In the genomic region with DNA sequence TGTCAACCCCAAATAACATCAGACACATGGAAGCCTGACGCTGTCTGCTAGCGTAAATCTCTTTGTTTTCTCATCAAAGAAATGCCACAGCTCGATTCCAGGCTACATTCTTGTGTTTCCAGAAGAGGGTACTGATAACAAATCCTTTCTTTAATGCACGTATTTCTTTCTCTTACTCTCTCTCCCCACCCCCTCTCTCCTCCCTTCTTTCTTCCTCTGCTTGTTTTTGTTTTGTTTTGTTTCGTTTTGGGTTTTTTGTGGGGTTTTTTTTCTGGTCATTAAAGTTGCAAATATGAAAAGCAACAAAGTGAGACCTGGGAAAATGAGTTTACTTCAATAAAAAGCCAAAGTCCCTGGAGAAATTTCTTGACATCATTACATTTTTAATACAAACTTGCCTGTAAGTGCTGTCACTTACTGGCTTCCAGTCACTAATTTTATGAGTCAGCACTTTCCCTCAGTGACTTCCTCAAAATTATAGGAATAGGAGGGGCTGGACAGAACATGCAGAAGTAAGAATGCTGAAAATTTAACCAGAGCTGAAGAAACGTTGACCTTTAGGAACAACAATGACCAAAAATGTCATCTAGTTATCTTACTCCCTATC, we compare ENCODE assay signal across 1 cellular context.
A peak's percentile ranks its signal among the peaks of the same experiment; 100 is the strongest.
TF ChIP-seq lines count a peak whose summit lies in the region.

No MANE protein-coding gene starts in this region.

TF ChIP-seq in K562, 482 proteins besides CTCF, POLR2A, EP300 and RAD21 (continued from another document and continues in another):
- TF ChIP-seq, protein P1, sequence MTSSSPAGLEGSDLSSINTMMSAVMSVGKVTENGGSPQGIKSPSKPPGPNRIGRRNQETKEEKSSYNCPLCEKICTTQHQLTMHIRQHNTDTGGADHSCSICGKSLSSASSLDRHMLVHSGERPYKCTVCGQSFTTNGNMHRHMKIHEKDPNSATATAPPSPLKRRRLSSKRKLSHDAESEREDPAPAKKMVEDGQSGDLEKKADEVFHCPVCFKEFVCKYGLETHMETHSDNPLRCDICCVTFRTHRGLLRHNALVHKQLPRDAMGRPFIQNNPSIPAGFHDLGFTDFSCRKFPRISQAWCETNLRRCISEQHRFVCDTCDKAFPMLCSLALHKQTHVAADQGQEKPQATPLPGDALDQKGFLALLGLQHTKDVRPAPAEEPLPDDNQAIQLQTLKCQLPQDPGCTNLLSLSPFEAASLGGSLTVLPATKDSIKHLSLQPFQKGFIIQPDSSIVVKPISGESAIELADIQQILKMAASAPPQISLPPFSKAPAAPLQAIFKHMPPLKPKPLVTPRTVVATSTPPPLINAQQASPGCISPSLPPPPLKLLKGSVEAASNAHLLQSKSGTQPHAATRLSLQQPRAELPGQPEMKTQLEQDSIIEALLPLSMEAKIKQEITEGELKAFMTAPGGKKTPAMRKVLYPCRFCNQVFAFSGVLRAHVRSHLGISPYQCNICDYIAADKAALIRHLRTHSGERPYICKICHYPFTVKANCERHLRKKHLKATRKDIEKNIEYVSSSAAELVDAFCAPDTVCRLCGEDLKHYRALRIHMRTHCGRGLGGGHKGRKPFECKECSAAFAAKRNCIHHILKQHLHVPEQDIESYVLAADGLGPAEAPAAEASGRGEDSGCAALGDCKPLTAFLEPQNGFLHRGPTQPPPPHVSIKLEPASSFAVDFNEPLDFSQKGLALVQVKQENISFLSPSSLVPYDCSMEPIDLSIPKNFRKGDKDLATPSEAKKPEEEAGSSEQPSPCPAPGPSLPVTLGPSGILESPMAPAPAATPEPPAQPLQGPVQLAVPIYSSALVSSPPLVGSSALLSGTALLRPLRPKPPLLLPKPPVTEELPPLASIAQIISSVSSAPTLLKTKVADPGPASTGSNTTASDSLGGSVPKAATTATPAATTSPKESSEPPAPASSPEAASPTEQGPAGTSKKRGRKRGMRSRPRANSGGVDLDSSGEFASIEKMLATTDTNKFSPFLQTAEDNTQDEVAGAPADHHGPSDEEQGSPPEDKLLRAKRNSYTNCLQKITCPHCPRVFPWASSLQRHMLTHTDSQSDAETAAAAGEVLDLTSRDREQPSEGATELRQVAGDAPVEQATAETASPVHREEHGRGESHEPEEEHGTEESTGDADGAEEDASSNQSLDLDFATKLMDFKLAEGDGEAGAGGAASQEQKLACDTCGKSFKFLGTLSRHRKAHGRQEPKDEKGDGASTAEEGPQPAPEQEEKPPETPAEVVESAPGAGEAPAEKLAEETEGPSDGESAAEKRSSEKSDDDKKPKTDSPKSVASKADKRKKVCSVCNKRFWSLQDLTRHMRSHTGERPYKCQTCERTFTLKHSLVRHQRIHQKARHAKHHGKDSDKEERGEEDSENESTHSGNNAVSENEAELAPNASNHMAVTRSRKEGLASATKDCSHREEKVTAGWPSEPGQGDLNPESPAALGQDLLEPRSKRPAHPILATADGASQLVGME (CRISPR knock-in tag; IDR thresholded peaks at IDR 0.05): no peak
- TF ChIP-seq SMARCA4 (IDR thresholded peaks at IDR 0.05) (peak; percentile 83), ZBED1 (IDR thresholded peaks at IDR 0.05) (no peak), PML (IDR thresholded peaks at IDR 0.05; ENCODE audit: low read length) (no peak), TBP (optimal IDR thresholded peaks at IDR 0.05; ENCODE audit: low read depth, low read length) (peak; percentile 50), ZNF165 (CRISPR knock-in tag; IDR thresholded peaks at IDR 0.05; ENCODE audit: borderline replicate concordance) (no peak), TOE1 (IDR thresholded peaks at IDR 0.05; ENCODE audit: borderline replicate concordance) (peak; percentile 66), TOE1 (CRISPR knock-in tag; IDR thresholded peaks at IDR 0.05; ENCODE audit: borderline replicate concordance, low read depth) (no peak), DNMT1 (IDR thresholded peaks at IDR 0.05) (0 out of 2 replicates have a peak, but pooled peaks have one; percentile 44), ARID1B (IDR thresholded peaks at IDR 0.05) (peak; percentile 74), SOX6 (IDR thresholded peaks at IDR 0.05) (peak; percentile 46; the same call in 1 of the 2 replicates), KDM1A (IDR thresholded peaks at IDR 0.05) (peak; percentile 73 to 76), ETV5 (CRISPR knock-in tag; IDR thresholded peaks at IDR 0.05; ENCODE audit: low read depth) (no peak), L3MBTL2 (IDR thresholded peaks at IDR 0.05) (no peak), KDM4B (IDR thresholded peaks at IDR 0.05; ENCODE audit: borderline replicate concordance in 2 of 2, low read depth in 1 of 2) (no peak), TAF7 (tag; IDR thresholded peaks at IDR 0.05) (0 out of 2 replicates have a peak, but pooled peaks have one; percentile 33), RBM25 (IDR thresholded peaks at IDR 0.05; ENCODE audit: low read depth, low read length, severe bottlenecking) (no peak), NUFIP1 (IDR thresholded peaks at IDR 0.05; ENCODE audit: partially characterized antibody) (no peak), LEF1 (IDR thresholded peaks at IDR 0.05) (peak; percentile 87)
- TF ChIP-seq, protein P2, sequence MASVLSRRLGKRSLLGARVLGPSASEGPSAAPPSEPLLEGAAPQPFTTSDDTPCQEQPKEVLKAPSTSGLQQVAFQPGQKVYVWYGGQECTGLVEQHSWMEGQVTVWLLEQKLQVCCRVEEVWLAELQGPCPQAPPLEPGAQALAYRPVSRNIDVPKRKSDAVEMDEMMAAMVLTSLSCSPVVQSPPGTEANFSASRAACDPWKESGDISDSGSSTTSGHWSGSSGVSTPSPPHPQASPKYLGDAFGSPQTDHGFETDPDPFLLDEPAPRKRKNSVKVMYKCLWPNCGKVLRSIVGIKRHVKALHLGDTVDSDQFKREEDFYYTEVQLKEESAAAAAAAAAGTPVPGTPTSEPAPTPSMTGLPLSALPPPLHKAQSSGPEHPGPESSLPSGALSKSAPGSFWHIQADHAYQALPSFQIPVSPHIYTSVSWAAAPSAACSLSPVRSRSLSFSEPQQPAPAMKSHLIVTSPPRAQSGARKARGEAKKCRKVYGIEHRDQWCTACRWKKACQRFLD (CRISPR knock-in tag; IDR thresholded peaks at IDR 0.05): no peak
- TF ChIP-seq, protein P3, sequence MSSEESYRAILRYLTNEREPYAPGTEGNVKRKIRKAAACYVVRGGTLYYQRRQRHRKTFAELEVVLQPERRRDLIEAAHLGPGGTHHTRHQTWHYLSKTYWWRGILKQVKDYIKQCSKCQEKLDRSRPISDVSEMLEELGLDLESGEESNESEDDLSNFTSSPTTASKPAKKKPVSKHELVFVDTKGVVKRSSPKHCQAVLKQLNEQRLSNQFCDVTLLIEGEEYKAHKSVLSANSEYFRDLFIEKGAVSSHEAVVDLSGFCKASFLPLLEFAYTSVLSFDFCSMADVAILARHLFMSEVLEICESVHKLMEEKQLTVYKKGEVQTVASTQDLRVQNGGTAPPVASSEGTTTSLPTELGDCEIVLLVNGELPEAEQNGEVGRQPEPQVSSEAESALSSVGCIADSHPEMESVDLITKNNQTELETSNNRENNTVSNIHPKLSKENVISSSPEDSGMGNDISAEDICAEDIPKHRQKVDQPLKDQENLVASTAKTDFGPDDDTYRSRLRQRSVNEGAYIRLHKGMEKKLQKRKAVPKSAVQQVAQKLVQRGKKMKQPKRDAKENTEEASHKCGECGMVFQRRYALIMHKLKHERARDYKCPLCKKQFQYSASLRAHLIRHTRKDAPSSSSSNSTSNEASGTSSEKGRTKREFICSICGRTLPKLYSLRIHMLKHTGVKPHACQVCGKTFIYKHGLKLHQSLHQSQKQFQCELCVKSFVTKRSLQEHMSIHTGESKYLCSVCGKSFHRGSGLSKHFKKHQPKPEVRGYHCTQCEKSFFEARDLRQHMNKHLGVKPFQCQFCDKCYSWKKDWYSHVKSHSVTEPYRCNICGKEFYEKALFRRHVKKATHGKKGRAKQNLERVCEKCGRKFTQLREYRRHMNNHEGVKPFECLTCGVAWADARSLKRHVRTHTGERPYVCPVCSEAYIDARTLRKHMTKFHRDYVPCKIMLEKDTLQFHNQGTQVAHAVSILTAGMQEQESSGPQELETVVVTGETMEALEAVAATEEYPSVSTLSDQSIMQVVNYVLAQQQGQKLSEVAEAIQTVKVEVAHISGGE (CRISPR knock-in tag; IDR thresholded peaks at IDR 0.05): no peak
- TF ChIP-seq, protein P4, sequence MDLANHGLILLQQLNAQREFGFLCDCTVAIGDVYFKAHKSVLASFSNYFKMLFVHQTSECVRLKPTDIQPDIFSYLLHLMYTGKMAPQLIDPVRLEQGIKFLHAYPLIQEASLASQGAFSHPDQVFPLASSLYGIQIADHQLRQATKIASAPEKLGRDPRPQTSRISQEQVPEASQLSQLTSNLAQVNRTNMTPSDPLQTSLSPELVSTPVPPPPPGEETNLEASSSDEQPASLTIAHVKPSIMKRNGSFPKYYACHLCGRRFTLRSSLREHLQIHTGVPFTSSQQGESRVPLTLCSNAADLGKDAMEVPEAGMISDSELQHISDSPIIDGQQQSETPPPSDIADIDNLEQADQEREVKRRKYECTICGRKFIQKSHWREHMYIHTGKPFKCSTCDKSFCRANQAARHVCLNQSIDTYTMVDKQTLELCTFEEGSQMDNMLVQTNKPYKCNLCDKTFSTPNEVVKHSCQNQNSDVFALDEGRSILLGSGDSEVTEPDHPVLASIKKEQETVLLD (IDR thresholded peaks at IDR 0.05): peak; percentile 22; the same call in 1 of the 2 replicates
- TF ChIP-seq, protein P5, sequence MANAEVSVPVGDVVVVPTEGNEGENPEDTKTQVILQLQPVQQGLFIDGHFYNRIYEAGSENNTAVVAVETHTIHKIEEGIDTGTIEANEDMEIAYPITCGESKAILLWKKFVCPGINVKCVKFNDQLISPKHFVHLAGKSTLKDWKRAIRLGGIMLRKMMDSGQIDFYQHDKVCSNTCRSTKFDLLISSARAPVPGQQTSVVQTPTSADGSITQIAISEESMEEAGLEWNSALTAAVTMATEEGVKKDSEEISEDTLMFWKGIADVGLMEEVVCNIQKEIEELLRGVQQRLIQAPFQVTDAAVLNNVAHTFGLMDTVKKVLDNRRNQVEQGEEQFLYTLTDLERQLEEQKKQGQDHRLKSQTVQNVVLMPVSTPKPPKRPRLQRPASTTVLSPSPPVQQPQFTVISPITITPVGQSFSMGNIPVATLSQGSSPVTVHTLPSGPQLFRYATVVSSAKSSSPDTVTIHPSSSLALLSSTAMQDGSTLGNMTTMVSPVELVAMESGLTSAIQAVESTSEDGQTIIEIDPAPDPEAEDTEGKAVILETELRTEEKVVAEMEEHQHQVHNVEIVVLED (CRISPR knock-in tag; IDR thresholded peaks at IDR 0.05): no peak
- TF ChIP-seq, protein P6, sequence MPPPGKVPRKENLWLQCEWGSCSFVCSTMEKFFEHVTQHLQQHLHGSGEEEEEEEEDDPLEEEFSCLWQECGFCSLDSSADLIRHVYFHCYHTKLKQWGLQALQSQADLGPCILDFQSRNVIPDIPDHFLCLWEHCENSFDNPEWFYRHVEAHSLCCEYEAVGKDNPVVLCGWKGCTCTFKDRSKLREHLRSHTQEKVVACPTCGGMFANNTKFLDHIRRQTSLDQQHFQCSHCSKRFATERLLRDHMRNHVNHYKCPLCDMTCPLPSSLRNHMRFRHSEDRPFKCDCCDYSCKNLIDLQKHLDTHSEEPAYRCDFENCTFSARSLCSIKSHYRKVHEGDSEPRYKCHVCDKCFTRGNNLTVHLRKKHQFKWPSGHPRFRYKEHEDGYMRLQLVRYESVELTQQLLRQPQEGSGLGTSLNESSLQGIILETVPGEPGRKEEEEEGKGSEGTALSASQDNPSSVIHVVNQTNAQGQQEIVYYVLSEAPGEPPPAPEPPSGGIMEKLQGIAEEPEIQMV (tag; conservative IDR thresholded peaks at IDR 0.05; ENCODE audit: low read depth): no peak
- TF ChIP-seq, protein P7, sequence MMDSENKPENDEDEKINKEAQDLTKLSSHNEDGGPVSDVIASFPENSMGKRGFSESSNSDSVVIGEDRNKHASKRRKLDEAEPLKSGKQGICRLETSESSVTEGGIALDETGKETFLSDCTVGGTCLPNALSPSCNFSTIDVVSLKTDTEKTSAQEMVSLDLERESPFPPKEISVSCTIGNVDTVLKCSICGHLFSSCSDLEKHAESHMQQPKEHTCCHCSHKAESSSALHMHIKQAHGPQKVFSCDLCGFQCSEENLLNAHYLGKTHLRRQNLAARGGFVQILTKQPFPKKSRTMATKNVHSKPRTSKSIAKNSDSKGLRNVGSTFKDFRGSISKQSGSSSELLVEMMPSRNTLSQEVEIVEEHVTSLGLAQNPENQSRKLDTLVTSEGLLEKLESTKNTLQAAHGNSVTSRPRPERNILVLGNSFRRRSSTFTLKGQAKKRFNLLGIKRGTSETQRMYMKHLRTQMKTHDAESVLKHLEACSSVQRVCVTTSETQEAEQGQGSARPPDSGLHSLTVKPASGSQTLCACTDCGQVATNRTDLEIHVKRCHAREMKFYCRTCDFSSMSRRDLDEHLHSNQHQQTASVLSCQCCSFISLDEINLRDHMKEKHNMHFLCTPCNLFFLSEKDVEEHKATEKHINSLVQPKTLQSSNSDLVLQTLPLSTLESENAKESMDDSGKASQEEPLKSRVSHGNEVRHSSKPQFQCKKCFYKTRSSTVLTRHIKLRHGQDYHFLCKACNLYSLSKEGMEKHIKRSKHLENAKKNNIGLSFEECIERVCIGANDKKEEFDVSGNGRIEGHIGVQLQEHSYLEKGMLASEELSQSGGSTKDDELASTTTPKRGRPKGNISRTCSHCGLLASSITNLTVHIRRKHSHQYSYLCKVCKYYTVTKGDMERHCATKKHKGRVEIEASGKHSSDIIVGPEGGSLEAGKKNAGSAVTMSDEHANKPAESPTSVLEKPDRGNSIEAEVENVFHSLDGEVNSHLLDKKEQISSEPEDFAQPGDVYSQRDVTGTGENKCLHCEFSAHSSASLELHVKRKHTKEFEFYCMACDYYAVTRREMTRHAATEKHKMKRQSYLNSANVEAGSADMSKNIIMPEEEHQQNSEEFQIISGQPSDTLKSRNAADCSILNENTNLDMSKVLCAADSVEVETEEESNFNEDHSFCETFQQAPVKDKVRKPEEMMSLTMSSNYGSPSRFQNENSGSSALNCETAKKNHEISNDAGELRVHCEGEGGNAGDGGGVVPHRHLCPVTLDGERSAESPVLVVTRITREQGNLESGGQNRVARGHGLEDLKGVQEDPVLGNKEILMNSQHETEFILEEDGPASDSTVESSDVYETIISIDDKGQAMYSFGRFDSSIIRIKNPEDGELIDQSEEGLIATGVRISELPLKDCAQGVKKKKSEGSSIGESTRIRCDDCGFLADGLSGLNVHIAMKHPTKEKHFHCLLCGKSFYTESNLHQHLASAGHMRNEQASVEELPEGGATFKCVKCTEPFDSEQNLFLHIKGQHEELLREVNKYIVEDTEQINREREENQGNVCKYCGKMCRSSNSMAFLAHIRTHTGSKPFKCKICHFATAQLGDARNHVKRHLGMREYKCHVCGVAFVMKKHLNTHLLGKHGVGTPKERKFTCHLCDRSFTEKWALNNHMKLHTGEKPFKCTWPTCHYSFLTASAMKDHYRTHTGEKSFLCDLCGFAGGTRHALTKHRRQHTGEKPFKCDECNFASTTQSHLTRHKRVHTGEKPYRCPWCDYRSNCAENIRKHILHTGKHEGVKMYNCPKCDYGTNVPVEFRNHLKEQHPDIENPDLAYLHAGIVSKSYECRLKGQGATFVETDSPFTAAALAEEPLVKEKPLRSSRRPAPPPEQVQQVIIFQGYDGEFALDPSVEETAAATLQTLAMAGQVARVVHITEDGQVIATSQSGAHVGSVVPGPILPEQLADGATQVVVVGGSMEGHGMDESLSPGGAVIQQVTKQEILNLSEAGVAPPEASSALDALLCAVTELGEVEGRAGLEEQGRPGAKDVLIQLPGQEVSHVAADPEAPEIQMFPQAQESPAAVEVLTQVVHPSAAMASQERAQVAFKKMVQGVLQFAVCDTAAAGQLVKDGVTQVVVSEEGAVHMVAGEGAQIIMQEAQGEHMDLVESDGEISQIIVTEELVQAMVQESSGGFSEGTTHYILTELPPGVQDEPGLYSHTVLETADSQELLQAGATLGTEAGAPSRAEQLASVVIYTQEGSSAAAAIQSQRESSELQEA (IDR thresholded peaks at IDR 0.05; ENCODE audit: low read depth): no peak
